5 cellular contexts compared by ENCODE assay signal in genomic region chr16:21312863-21313372, GRCh38. TPM values are rescaled to one million over a fixed set of nuclear protein-coding genes. Genes with fewer than 3 reads are reported as not detected.
"Had no signal": no experiment of that assay in that cellular context is flagged by ENCODE, and none has a peak within 500 bp of the region (broad histone marks: within the 10 kb centered on the region; RNA-seq: fewer than 3 reads in every experiment).

No MANE protein-coding gene starts in this region.

RNA-seq across cellular contexts. Expression of gene CRYM, which starts 34.8 kb away (rescaled TPM):
- total RNA-seq: PC-3, PC-9, RPMI7951, SJCRH30, SJSA1 had no signal
